8 cellular contexts compared by ENCODE assay signal in the genomic region with DNA sequence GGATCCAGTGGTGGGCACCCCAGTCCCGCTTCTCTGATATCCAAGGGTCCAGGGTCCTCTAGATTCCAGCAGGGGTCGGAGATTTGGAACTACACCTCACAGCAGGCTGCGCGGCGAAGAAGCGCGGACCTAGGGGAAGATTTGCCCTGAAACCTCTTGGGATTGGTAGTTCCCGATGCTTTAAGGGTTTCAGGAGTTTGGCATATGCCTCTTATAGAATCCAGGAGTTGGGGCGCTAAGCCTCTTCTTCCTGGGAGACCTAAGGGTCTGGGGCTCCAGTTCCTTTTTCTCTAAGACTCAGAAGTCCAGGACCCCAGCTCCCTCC. TPM values are rescaled to one million over a fixed set of nuclear protein-coding genes. Genes with fewer than 3 reads are reported as not detected.
DNase-seq lines count a peak whose midpoint lies in the region; ATAC-seq and TF ChIP-seq lines count a peak whose summit lies in the region.

No MANE protein-coding gene starts in this region.

- H3K4me3 ChIP-seq in SJSA1 = peak overlapping the region; percentile 56
- peak overlapping the region; percentile 77 for H3K4me3 ChIP-seq in fibroblast of the aortic adventitia (ENCODE audit: low read depth, low read length)
- peak overlapping the region; percentile 95 for H3K4me3 ChIP-seq in skeletal muscle cell (ENCODE audit: low read depth, low read length)

- DNase-seq in SJSA1 (ENCODE audit: low read depth in 1 of 2, low spot score in 2 of 2) = no peak
- DNase-seq in fibroblast of the aortic adventitia (ENCODE audit: low read depth) = no peak
- no peak for DNase-seq in skeletal muscle cell (ENCODE audit: low read depth)
- DNase-seq in GM20000 (ENCODE audit: low spot score) = no peak
- no peak for DNase-seq in nucleus accumbens (lab: John Stamatoyannopoulos, UW)
- DNase-seq in cerebellum (ENCODE audit: low spot score) = no peak

- peaks cover 20% of the 10 kb centered on the region for H3K4me1 ChIP-seq in SJSA1 (replicated peaks)

- peak; percentile 2 for ATAC-seq in GM21723 (IDR thresholded peaks at IDR 0.05; ENCODE audit: unreplicated experiment)
- ATAC-seq in GM18861 (IDR thresholded peaks at IDR 0.05; ENCODE audit: unreplicated experiment) = no peak

- peak overlapping the region; percentile 11; the same call in 1 of the 2 replicates for H3K27ac ChIP-seq in SJSA1

- peaks cover 54% of the 10 kb centered on the region for H3K36me3 ChIP-seq in SJSA1

- H3K9me3 ChIP-seq in SJSA1 (replicated peaks) = no peaks in the 10 kb centered on the region

- H3K27me3 ChIP-seq in SJSA1 (replicated peaks) = no peaks in the 10 kb centered on the region

- TF ChIP-seq CTCF in fibroblast of the aortic adventitia (IDR thresholded peaks at IDR 0.05; ENCODE audit: insufficient read depth, low read length) = no peak
- no peak for TF ChIP-seq CTCF in GM20000 (IDR thresholded peaks at IDR 0.05; ENCODE audit: extremely low read depth, missing control alignments)

RNA-seq across cellular contexts. Expression of gene BCL2L12, which starts 0.3 kb away (rescaled TPM):
- 9.5 and 16.2 TPM in 2 replicates for total RNA-seq in SJSA1 (2014; rRNA removed; shearing (Covaris generic))
- total RNA-seq in fibroblast of the aortic adventitia (ENCODE audit: low replicate concordance) = 3.9 and 6.1 TPM in 2 replicates
- 1.2 TPM for total RNA-seq in cerebellum

RNA-seq across cellular contexts. Expression of gene IRF3, which starts 0.4 kb away (rescaled TPM):
- 56.9 and 61.4 TPM in 2 replicates for total RNA-seq in SJSA1 (2014; rRNA removed; shearing (Covaris generic))
- total RNA-seq in fibroblast of the aortic adventitia (ENCODE audit: low replicate concordance) (33.3 and 106 TPM in 2 replicates), cerebellum (11.3 TPM)

RNA-seq across cellular contexts. Expression of gene PRMT1, which starts 11.0 kb away (rescaled TPM):
- total RNA-seq in SJSA1 (2014; rRNA removed; shearing (Covaris generic)) = 208 and 421 TPM in 2 replicates
- total RNA-seq in fibroblast of the aortic adventitia (ENCODE audit: low replicate concordance) (32.5 and 164 TPM in 2 replicates), cerebellum (147 TPM)

RNA-seq across cellular contexts. Expression of gene ADM5, which starts 23.3 kb away (rescaled TPM):
- total RNA-seq in SJSA1 (2014; rRNA removed; shearing (Covaris generic)) = 0.58 TPM in 1 of 2 replicates, not detected in the other
- 0.33 and 0.63 TPM in 2 replicates for total RNA-seq in fibroblast of the aortic adventitia (ENCODE audit: low replicate concordance)
- 1.5 TPM for total RNA-seq in cerebellum

RNA-seq across cellular contexts. Expression of gene SCAF1, which starts 24.1 kb away (rescaled TPM):
- 23.2 and 27.3 TPM in 2 replicates for total RNA-seq in SJSA1 (2014; rRNA removed; shearing (Covaris generic))
- total RNA-seq in fibroblast of the aortic adventitia (ENCODE audit: low replicate concordance) (16.9 and 41.1 TPM in 2 replicates), cerebellum (9.6 TPM)
